Comparison of ENCODE assay signal across 28 cellular contexts in the genomic region with DNA sequence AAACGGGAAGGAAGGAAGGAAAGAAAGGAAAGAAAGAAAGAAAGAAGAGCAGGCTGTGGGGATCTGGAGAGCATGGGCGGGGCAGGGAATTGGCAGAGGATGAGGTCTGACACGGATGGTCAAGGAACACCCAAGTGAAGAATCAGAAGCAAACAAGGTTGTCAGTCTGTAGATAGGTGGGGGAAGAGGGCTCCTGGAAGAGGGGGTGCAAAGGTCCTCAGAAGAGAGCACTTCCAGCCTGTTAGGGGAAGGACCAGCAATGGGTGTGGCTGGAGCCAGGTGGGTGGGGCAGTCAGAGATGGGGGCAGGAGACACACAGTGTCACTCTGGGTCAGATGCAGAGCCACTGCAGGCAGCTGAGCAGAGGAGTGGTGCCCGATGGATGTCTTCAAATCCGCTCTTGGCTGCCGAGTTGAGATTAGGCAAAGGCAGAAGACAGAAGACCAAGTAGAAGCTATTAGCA. TPM values are rescaled to one million over a fixed set of nuclear protein-coding genes. Genes with fewer than 3 reads are reported as not detected.
"Had no signal": no experiment of that assay in that cellular context is flagged by ENCODE, and none has a peak within 500 bp of the region (broad histone marks: within the 10 kb centered on the region; RNA-seq: fewer than 3 reads in every experiment).

No MANE protein-coding gene starts in this region.

- ATAC-seq: heart left ventricle; left lobe of liver; naive thymus-derived CD8-positive, alpha-beta T cell; right cardiac atrium; stimulated activated effector memory CD8-positive, alpha-beta T cell treated with anti-CD3 and anti-CD28 coated beads, Interleukin-12 subunit alpha, Interleukin-12 subunit beta, amount 100 ng/mL, for 72 hours had no signal

- H3K36me3 ChIP-seq: heart left ventricle, neutrophil, tibial artery, upper lobe of left lung, vagina had no signal

- FAIRE-seq: endothelial cell of umbilical vein had no signal

- H3K9me3 ChIP-seq: heart left ventricle, neutrophil, tibial artery, upper lobe of left lung, vagina had no signal

- H3K27ac ChIP-seq: coronary artery, heart left ventricle, neutrophil, tibial artery, upper lobe of left lung, vagina had no signal

- H3K4me3 ChIP-seq: coronary artery, heart left ventricle, smooth muscle cell, tibial artery, upper lobe of left lung, vagina had no signal

- H3K27me3 ChIP-seq: upper lobe of left lung, vagina had no signal

- DNase-seq: effector CD4-positive, alpha-beta T cell; endodermal cell; foreskin melanocyte; heart left ventricle; hypothalamus; kidney glomerular epithelial cell; mammary epithelial cell; naive thymus-derived CD8-positive, alpha-beta T cell; stimulated activated CD4-positive, alpha-beta T cell treated with anti-CD3 and anti-CD28 coated beads, Interleukin-4, amount 100 ng/mL, for 1 hour; stimulated activated CD8-positive, alpha-beta memory T cell treated with anti-CD3 and anti-CD28 coated beads, Interleukin-4, amount 100 ng/mL, for 48 hours; tibial artery; upper lobe of left lung had no signal

- H3K4me2 ChIP-seq: smooth muscle cell had no signal

- H3K4me1 ChIP-seq: tibial artery had no signal

RNA-seq across cellular contexts. Expression of a gene that starts 11.0 kb away (rescaled TPM):
- total RNA-seq: dermis microvascular lymphatic vessel endothelial cell; endodermal cell; endothelial cell of umbilical vein; glomerular endothelial cell; left lobe of liver; mammary epithelial cell; naive thymus-derived CD8-positive, alpha-beta T cell; osteocyte; temporal lobe; vagina had no signal
- polyA plus RNA-seq: endothelial cell of umbilical vein; heart left ventricle; mammary epithelial cell; naive thymus-derived CD8-positive, alpha-beta T cell; neural cell; smooth muscle cell had no signal

RNA-seq across cellular contexts. Expression of a gene that starts 11.5 kb away (rescaled TPM):
- total RNA-seq: endothelial cell of umbilical vein; naive thymus-derived CD8-positive, alpha-beta T cell; osteocyte had no signal
- polyA plus RNA-seq: endothelial cell of umbilical vein, mammary epithelial cell had no signal

RNA-seq across cellular contexts. Expression of a gene that starts 58.2 kb away (rescaled TPM):
- total RNA-seq: dermis microvascular lymphatic vessel endothelial cell; endodermal cell; endothelial cell of umbilical vein; glomerular endothelial cell; heart left ventricle; left lobe of liver; mammary epithelial cell; mesenteric fat pad; mononuclear cell; naive thymus-derived CD8-positive, alpha-beta T cell; osteocyte; posterior vena cava; right cardiac atrium; temporal lobe; upper lobe of left lung; vagina had no signal
- polyA plus RNA-seq: endothelial cell of umbilical vein; heart left ventricle; naive thymus-derived CD8-positive, alpha-beta T cell; neural cell; right cardiac atrium had no signal
